13 cellular contexts compared by ENCODE assay signal in the genomic region with DNA sequence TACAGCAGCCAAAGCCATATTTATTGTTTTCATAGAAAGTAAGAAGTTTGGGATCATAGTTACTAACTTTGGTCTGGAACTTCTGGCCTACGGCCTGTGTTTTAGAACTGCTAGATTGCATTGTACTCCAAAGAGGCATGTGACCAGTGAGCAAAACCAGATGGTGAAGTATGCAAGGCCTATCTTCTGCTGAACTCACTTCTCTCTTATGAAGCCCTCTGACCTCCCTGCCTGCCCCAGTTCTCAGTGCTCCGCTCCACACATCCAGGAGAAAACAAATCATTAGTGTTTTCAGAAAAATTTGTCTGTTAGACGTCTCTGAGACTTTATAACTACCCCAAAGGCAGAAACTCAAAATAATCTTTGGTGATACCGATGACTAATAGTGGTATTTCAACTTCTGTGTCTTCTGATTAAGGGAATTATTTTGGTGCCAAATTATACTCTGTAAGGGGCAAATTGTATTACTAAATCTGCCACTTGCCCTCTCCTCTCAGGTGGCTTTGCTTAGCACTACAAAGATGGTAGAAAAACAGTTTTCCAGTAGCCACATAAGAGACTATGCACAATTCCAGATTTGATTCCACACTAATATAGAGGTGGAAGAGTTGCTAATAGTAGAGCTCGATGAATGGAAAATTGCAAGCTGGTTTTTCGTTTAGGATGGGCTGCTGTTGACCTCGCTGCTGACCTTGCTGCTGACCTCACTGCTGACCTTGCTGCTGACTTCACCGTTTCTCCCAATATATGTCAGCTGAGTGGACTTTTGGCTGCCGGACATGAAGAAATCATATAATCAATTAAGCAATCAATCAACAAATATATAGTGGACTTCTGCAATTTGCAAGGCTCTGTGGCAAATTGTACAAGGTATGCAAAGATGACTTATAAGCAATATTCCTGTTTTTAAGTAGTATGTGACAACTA.
A peak's percentile ranks its signal among the peaks of the same experiment; 100 is the strongest.
DNase-seq lines count a peak whose midpoint lies in the region; ATAC-seq and TF ChIP-seq lines count a peak whose summit lies in the region.
"Had no signal": no experiment of that assay in that cellular context is flagged by ENCODE, and none has a peak within 500 bp of the region (broad histone marks: within the 10 kb centered on the region; RNA-seq: fewer than 3 reads in every experiment).

No MANE protein-coding gene starts in this region.

- no peaks in the 10 kb centered on the region for H3K9me3 ChIP-seq in osteoblast (ENCODE audit: low read depth, low read length)

- no peaks in the 10 kb centered on the region for H3K79me2 ChIP-seq in osteoblast (ENCODE audit: insufficient read depth, low read length)

- no peaks in the 10 kb centered on the region for H3K36me3 ChIP-seq in osteoblast (ENCODE audit: insufficient read depth, low read length)

- H3K27ac ChIP-seq in osteoblast (ENCODE audit: low read depth, low read length) = peak overlapping the region; percentile 54

- peaks cover 37% of the 10 kb centered on the region for H3K4me1 ChIP-seq in osteoblast (ENCODE audit: insufficient read depth, low read length)

- H4K20me1 ChIP-seq in osteoblast (ENCODE audit: insufficient read depth, low read length) = no peaks in the 10 kb centered on the region

- no peak for TF ChIP-seq CTCF in foreskin fibroblast (IDR thresholded peaks at IDR 0.05; ENCODE audit: low read depth, low read length)
- no peak for TF ChIP-seq CTCF in osteoblast (IDR thresholded peaks at IDR 0.05; ENCODE audit: extremely low read depth, low read depth, low read length)

- no peak overlapping the region for H3K4me2 ChIP-seq in osteoblast (ENCODE audit: insufficient read depth, low read length)

- peak; percentile 63 for DNase-seq in EL
- DNase-seq in foreskin fibroblast = peak; percentile 71 to 76
- DNase-seq in osteoblast (ENCODE audit: insufficient read length, low spot score, missing footprints) = peak; percentile 37
- no peak for DNase-seq in germinal center (ENCODE audit: low spot score)
- no peak for DNase-seq in NCI-H1092 (lab: John Stamatoyannopoulos, UW)
- no peak for DNase-seq in COLO668 (lab: John Stamatoyannopoulos, UW; ENCODE audit: unreplicated experiment)
- no peak for DNase-seq in head of caudate nucleus
- DNase-seq: activated naive CD4-positive, alpha-beta T cell treated with anti-CD3 and anti-CD28 coated beads for 36 hours; NCI-H2171; NK-92 treated with Interleukin-12 subunit alpha and Interleukin-12 subunit beta, amount 100 ng/mL, for 24 hours; posterior cingulate gyrus; stimulated activated CD4-positive, alpha-beta T cell treated with anti-CD3 and anti-CD28 coated beads, Interleukin-15, amount 100 ng/mL, for 24 hours had no signal

- H3K27me3 ChIP-seq in osteoblast (ENCODE audit: insufficient read depth, low read length) = no peaks in the 10 kb centered on the region

- peak overlapping the region; percentile 84 for H2AFZ ChIP-seq in osteoblast (ENCODE audit: low read length)

- intact Hi-C loops in head of caudate nucleus (cut with DNase I) = no loop called here

- peak; percentile 27; the same call in 1 of the 3 replicates for ATAC-seq in SK-N-SH treated with all-trans-retinoic acid at 6 μM for 48 hours

- H3K4me3 ChIP-seq in foreskin fibroblast (ENCODE audit: low read depth in 1 of 2, low read length in 2 of 2) (no peak overlapping the region), osteoblast (ENCODE audit: insufficient read depth, low read length) (no peak overlapping the region)

TF ChIP-seq in SK-N-SH treated with all-trans-retinoic acid at 6 μM for 48 hours, 23 proteins besides CTCF, POLR2A, EP300 and RAD21:
- TF ChIP-seq, protein P1, sequence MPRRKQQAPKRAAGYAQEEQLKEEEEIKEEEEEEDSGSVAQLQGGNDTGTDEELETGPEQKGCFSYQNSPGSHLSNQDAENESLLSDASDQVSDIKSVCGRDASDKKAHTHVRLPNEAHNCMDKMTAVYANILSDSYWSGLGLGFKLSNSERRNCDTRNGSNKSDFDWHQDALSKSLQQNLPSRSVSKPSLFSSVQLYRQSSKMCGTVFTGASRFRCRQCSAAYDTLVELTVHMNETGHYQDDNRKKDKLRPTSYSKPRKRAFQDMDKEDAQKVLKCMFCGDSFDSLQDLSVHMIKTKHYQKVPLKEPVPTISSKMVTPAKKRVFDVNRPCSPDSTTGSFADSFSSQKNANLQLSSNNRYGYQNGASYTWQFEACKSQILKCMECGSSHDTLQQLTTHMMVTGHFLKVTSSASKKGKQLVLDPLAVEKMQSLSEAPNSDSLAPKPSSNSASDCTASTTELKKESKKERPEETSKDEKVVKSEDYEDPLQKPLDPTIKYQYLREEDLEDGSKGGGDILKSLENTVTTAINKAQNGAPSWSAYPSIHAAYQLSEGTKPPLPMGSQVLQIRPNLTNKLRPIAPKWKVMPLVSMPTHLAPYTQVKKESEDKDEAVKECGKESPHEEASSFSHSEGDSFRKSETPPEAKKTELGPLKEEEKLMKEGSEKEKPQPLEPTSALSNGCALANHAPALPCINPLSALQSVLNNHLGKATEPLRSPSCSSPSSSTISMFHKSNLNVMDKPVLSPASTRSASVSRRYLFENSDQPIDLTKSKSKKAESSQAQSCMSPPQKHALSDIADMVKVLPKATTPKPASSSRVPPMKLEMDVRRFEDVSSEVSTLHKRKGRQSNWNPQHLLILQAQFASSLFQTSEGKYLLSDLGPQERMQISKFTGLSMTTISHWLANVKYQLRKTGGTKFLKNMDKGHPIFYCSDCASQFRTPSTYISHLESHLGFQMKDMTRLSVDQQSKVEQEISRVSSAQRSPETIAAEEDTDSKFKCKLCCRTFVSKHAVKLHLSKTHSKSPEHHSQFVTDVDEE (CRISPR knock-in tag; IDR thresholded peaks at IDR 0.05) = no peak
- TF ChIP-seq ESRRG (CRISPR knock-in tag; IDR thresholded peaks at IDR 0.05) = no peak
- TF ChIP-seq, protein P2, sequence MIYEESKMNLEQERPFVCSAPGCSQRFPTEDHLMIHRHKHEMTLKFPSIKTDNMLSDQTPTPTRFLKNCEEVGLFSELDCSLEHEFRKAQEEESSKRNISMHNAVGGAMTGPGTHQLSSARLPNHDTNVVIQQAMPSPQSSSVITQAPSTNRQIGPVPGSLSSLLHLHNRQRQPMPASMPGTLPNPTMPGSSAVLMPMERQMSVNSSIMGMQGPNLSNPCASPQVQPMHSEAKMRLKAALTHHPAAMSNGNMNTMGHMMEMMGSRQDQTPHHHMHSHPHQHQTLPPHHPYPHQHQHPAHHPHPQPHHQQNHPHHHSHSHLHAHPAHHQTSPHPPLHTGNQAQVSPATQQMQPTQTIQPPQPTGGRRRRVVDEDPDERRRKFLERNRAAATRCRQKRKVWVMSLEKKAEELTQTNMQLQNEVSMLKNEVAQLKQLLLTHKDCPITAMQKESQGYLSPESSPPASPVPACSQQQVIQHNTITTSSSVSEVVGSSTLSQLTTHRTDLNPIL (CRISPR knock-in tag; IDR thresholded peaks at IDR 0.05; ENCODE audit: low read depth) = no peak
- TF ChIP-seq ZFP3 (CRISPR knock-in tag; IDR thresholded peaks at IDR 0.05) = no peak
- TF ChIP-seq ISL1 (CRISPR knock-in tag; IDR thresholded peaks at IDR 0.05) = no peak
TF ChIP-seq in SK-N-SH treated with all-trans-retinoic acid at 6 μM for 48 hours: peak in this region for 0.

Comparison
In these comparisons a context has a peak if more than half of its experiments do, and no peak if none do; other contexts are left out.
1. DNase-seq: peak in EL (single experiment), foreskin fibroblast (2 of 2) and osteoblast (single experiment); none in germinal center (single experiment), NCI-H1092 (single experiment), COLO668 (single experiment) and head of caudate nucleus (0 of 42).